Comparison of ENCODE assay signal across 16 cellular contexts in genomic region chr17:79937981-79938695, GRCh38.
DNase-seq lines count a peak whose midpoint lies in the region; ATAC-seq, FAIRE-seq and TF ChIP-seq lines count a peak whose summit lies in the region.
"Had no signal": no experiment of that assay in that cellular context is flagged by ENCODE, and none has a peak within 500 bp of the region (broad histone marks: within the 10 kb centered on the region; RNA-seq: fewer than 3 reads in every experiment).

No MANE protein-coding gene starts in this region.

- H3K36me3 ChIP-seq in H7 (replicated peaks; ENCODE audit: control insufficient read depth, insufficient read depth, low read length), result peaks cover 16% of the 10 kb centered on the region
- H3K36me3 ChIP-seq in osteoblast (ENCODE audit: insufficient read depth, low read length), result peaks cover 6% of the 10 kb centered on the region

- no peaks in the 10 kb centered on the region for H3K9me3 ChIP-seq in osteoblast (ENCODE audit: low read depth, low read length)

- H3K4me3 ChIP-seq in H7 (ENCODE audit: insufficient read depth, low read depth, low read length), result no peak overlapping the region
- no peak overlapping the region for H3K4me3 ChIP-seq in osteoblast (ENCODE audit: insufficient read depth, low read length)

- H3K4me1 ChIP-seq in osteoblast (ENCODE audit: insufficient read depth, low read length), result peaks cover 15% of the 10 kb centered on the region

- POLR2A ChIA-PET in activated B cell treated with CpG ODN at 0.5 μM for 24 hours (lab: Charles Lee), result interaction anchor here (0.6 to 3.2 kb wide), 16 partner anchors 11 to 972 kb away, joined by 3 to 21 read pairs (median 5); partner anchors contain the start of genes CBX4 and CBX8

- ATAC-seq in activated B cell treated with CpG ODN at 0.5 μM for 24 hours (ENCODE audit: low read depth), result no peak
- ATAC-seq: activated CD8-positive, alpha-beta memory T cell treated with anti-CD3 and anti-CD28 coated beads, Interleukin-2, amount 10 ng/mL, durations not matched to agents 7 days and 5 days had no signal

- DNase-seq in activated naive CD4-positive, alpha-beta T cell treated with anti-CD3 and anti-CD28 coated beads for 36 hours, result no peak
- DNase-seq in H7, result peak; percentile 83
- DNase-seq in activated B cell treated with CpG ODN at 0.5 μM for 24 hours, result no peak
- DNase-seq in osteoblast (ENCODE audit: insufficient read length, low spot score, missing footprints), result peak; percentile 80
- DNase-seq in GM12892 (ENCODE audit: insufficient read length), result no peak
- no peak for DNase-seq in GM19238 (ENCODE audit: insufficient read length, low spot score)
- no peak for DNase-seq in DMS114 treated with DMSO at 0.1 percent for 48 hours (lab: John Stamatoyannopoulos, UW; ENCODE audit: unreplicated experiment)
- DNase-seq: activated CD4-positive, CD25-positive, alpha-beta regulatory T cell treated with anti-CD3 and anti-CD28 coated beads, Interleukin-2, amount 50 U/mL, for 72 hours; activated CD8-positive, alpha-beta memory T cell treated with anti-CD3 and anti-CD28 coated beads, Interleukin-2, amount 10 ng/mL, durations not matched to agents 7 days and 5 days; activated gamma-delta T cell; CD8-positive, alpha-beta memory T cell; NK-92 treated with Interleukin-12 subunit alpha and Interleukin-12 subunit beta, amount 100 ng/mL, for 24 hours; stimulated activated CD4-positive, alpha-beta T cell treated with anti-CD3 and anti-CD28 coated beads, Interleukin-2, amount 100 ng/mL, for 48 hours had no signal

- H3K27me3 ChIP-seq in H7 (ENCODE audit: control insufficient read depth, insufficient read depth, low read length) (no peaks in the 10 kb centered on the region), osteoblast (ENCODE audit: insufficient read depth, low read length) (peaks cover under 1% of the 10 kb centered on the region)

- TF ChIP-seq CTCF in activated B cell treated with CpG ODN at 0.5 μM for 24 hours (IDR thresholded peaks at IDR 0.05) (no peak), osteoblast (IDR thresholded peaks at IDR 0.05; ENCODE audit: extremely low read depth, low read depth, low read length) (no peak)

- CTCF ChIA-PET in activated naive CD4-positive, alpha-beta T cell treated with anti-CD3 and anti-CD28 coated beads for 36 hours (lab: Charles Lee), result interaction anchor here (0.5 to 1.7 kb wide), 2 partner anchors 13 to 41 kb away, joined by 3 to 4 read pairs; no protein-coding TSS in a partner anchor
- CTCF ChIA-PET in activated B cell treated with CpG ODN at 0.5 μM for 24 hours (lab: Charles Lee), result interaction anchor here (2.5 kb wide), 1 partner anchor 32 kb away, joined by 11 read pairs; no protein-coding TSS in a partner anchor

- FAIRE-seq in GM12892 (lab: Jason Lieb, UNC), result no peak
- FAIRE-seq: endometrium, G401.6 had no signal

- H3K27ac Mint-ChIP-seq in activated naive CD4-positive, alpha-beta T cell treated with anti-CD3 and anti-CD28 coated beads, Interleukin-2, amount 50 U/mL, for 24 hours, result peak overlapping the region; percentile 41
- no peak overlapping the region for H3K27ac Mint-ChIP-seq in activated naive CD4-positive, alpha-beta T cell treated with anti-CD3 and anti-CD28 coated beads for 36 hours
- H3K27ac Mint-ChIP-seq in activated B cell treated with CpG ODN at 0.5 μM for 24 hours, result peak overlapping the region; percentile 91
- H3K27ac Mint-ChIP-seq: activated CD8-positive, alpha-beta memory T cell treated with anti-CD3 and anti-CD28 coated beads, Interleukin-2, amount 10 ng/mL, durations not matched to agents 7 days and 5 days had no signal

- H3K36me3 Mint-ChIP-seq in activated naive CD4-positive, alpha-beta T cell treated with anti-CD3 and anti-CD28 coated beads, Interleukin-2, amount 50 U/mL, for 24 hours, result no peaks in the 10 kb centered on the region
- no peaks in the 10 kb centered on the region for H3K36me3 Mint-ChIP-seq in activated naive CD4-positive, alpha-beta T cell treated with anti-CD3 and anti-CD28 coated beads for 36 hours (ENCODE audit: low read depth)
- H3K36me3 Mint-ChIP-seq in activated B cell treated with CpG ODN at 0.5 μM for 24 hours (ENCODE audit: low read depth), result no peaks in the 10 kb centered on the region
- H3K36me3 Mint-ChIP-seq: activated CD8-positive, alpha-beta memory T cell treated with anti-CD3 and anti-CD28 coated beads, Interleukin-2, amount 10 ng/mL, durations not matched to agents 7 days and 5 days; CD8-positive, alpha-beta memory T cell had no signal

- H3K27ac ChIP-seq in osteoblast (ENCODE audit: low read depth, low read length), result no peak overlapping the region

- H4K20me1 ChIP-seq in osteoblast (ENCODE audit: insufficient read depth, low read length), result peaks cover 5% of the 10 kb centered on the region

- peaks cover 55% of the 10 kb centered on the region for H3K4me1 Mint-ChIP-seq in activated naive CD4-positive, alpha-beta T cell treated with anti-CD3 and anti-CD28 coated beads, Interleukin-2, amount 50 U/mL, for 24 hours
- peaks cover 41% of the 10 kb centered on the region for H3K4me1 Mint-ChIP-seq in activated naive CD4-positive, alpha-beta T cell treated with anti-CD3 and anti-CD28 coated beads for 36 hours (ENCODE audit: low read depth)
- peaks cover 82% of the 10 kb centered on the region for H3K4me1 Mint-ChIP-seq in activated B cell treated with CpG ODN at 0.5 μM for 24 hours

- H3K27me3 Mint-ChIP-seq in activated naive CD4-positive, alpha-beta T cell treated with anti-CD3 and anti-CD28 coated beads, Interleukin-2, amount 50 U/mL, for 24 hours, result no peaks in the 10 kb centered on the region
- H3K27me3 Mint-ChIP-seq in activated naive CD4-positive, alpha-beta T cell treated with anti-CD3 and anti-CD28 coated beads for 36 hours (ENCODE audit: low read depth), result peaks cover 4% of the 10 kb centered on the region
- H3K27me3 Mint-ChIP-seq in activated B cell treated with CpG ODN at 0.5 μM for 24 hours, result no peaks in the 10 kb centered on the region

- no peak overlapping the region for H3K4me2 ChIP-seq in osteoblast (ENCODE audit: insufficient read depth, low read length)

- intact Hi-C loops in activated naive CD4-positive, alpha-beta T cell treated with anti-CD3 and anti-CD28 coated beads for 36 hours (cut with micrococcal nuclease), result no loop called here
- intact Hi-C loops in activated B cell treated with CpG ODN at 0.5 μM for 24 hours (cut with micrococcal nuclease), result loop anchor here (1.0 kb wide), 1 partner anchor 32 kb away; no protein-coding TSS in a partner anchor

- H3K4me3 Mint-ChIP-seq in activated naive CD4-positive, alpha-beta T cell treated with anti-CD3 and anti-CD28 coated beads, Interleukin-2, amount 50 U/mL, for 24 hours, result no peak overlapping the region
- H3K4me3 Mint-ChIP-seq in activated naive CD4-positive, alpha-beta T cell treated with anti-CD3 and anti-CD28 coated beads for 36 hours, result no peak overlapping the region
- peak overlapping the region; percentile 74 for H3K4me3 Mint-ChIP-seq in activated B cell treated with CpG ODN at 0.5 μM for 24 hours
- H3K4me3 Mint-ChIP-seq: activated CD8-positive, alpha-beta memory T cell treated with anti-CD3 and anti-CD28 coated beads, Interleukin-2, amount 10 ng/mL, durations not matched to agents 7 days and 5 days had no signal

- H3K9me3 Mint-ChIP-seq in activated naive CD4-positive, alpha-beta T cell treated with anti-CD3 and anti-CD28 coated beads, Interleukin-2, amount 50 U/mL, for 24 hours, result no peaks in the 10 kb centered on the region
- H3K9me3 Mint-ChIP-seq in activated naive CD4-positive, alpha-beta T cell treated with anti-CD3 and anti-CD28 coated beads for 36 hours, result no peaks in the 10 kb centered on the region
- no peaks in the 10 kb centered on the region for H3K9me3 Mint-ChIP-seq in activated B cell treated with CpG ODN at 0.5 μM for 24 hours
- H3K9me3 Mint-ChIP-seq: CD8-positive, alpha-beta memory T cell had no signal

- no peak overlapping the region for H2AFZ ChIP-seq in osteoblast (ENCODE audit: low read length)

- H3K79me2 ChIP-seq in osteoblast (ENCODE audit: insufficient read depth, low read length), result no peaks in the 10 kb centered on the region

- TF ChIP-seq POLR2A in GM12892 (IDR thresholded peaks at IDR 0.05; ENCODE audit: low read depth, low read length), result no peak

Comparison
In these comparisons a context has a peak if more than half of its experiments do, and no peak if none do; other contexts are left out.
1. DNase-seq: peak in H7 (single experiment) and osteoblast (single experiment); none in activated naive CD4-positive, alpha-beta T cell treated with anti-CD3 and anti-CD28 coated beads for 36 hours (single experiment), activated B cell treated with CpG ODN at 0.5 μM for 24 hours (single experiment), GM12892 (single experiment), GM19238 (single experiment) and DMS114 treated with DMSO at 0.1 percent for 48 hours (single experiment).